13 cellular contexts compared by ENCODE assay signal in the genomic region with DNA sequence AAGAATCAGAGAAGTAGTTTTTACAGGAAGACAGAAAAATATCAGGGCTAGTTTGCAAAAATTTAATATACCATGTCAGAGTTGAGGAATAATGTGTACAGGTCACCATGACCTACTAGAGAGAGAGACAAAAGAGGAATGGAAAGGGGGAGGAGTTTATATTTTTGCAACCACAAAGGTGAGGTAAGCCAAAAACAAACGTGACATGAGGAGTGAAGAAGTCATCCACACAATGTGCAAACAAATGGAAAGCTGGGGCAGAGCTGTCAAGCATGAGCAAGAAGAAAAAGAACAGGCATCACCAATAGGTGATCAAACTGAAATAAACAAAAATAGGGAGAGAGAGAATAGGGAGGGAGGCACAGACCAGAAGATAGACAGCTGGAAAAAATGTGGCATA. TPM values are rescaled to one million over a fixed set of nuclear protein-coding genes. Genes with fewer than 3 reads are reported as not detected.
DNase-seq lines count a peak whose midpoint lies in the region; ATAC-seq, FAIRE-seq and TF ChIP-seq lines count a peak whose summit lies in the region.
"Had no signal": no experiment of that assay in that cellular context is flagged by ENCODE, and none has a peak within 500 bp of the region (broad histone marks: within the 10 kb centered on the region; RNA-seq: fewer than 3 reads in every experiment).

No MANE protein-coding gene starts in this region.

- H3K27ac ChIP-seq in CD4-positive, alpha-beta memory T cell (ENCODE audit: low read depth, low read length) = no peak overlapping the region
- H3K27ac ChIP-seq in hepatocyte (peak overlapping the region; percentile 57), substantia nigra (ENCODE audit: low read depth, low read length, poor library complexity, severe bottlenecking) (no peak overlapping the region)
- H3K27ac ChIP-seq: C4-2B had no signal

- peak in 1 of 5 donors; percentile 44 for DNase-seq in CD4-positive, alpha-beta memory T cell
- peak; percentile 44 for DNase-seq in RPMI8226
- DNase-seq in hepatocyte (ENCODE audit: low spot score) = no peak
- no peak for DNase-seq in urothelium cell line (ENCODE audit: low spot score)
- no peak for DNase-seq in NK-92 (lab: John Stamatoyannopoulos, UW; ENCODE audit: unreplicated experiment)
- DNase-seq in HTR-8/SVneo (ENCODE audit: insufficient read length, low spot score) = no peak
- no peak for DNase-seq in substantia nigra (lab: John Stamatoyannopoulos, UW)
- DNase-seq: activated CD8-positive, alpha-beta memory T cell treated with anti-CD3 and anti-CD28 coated beads, Interleukin-2, amount 10 ng/mL, durations not matched to agents 7 days and 5 days; NCI-H2081 treated with DMSO at 0.1 percent for 48 hours; occipital lobe; stimulated activated CD4-positive, alpha-beta T cell treated with anti-CD3 and anti-CD28 coated beads, Interleukin-4, amount 100 ng/mL, for 1 hour had no signal

- WGBS in hepatocyte (ENCODE audit: low lambda C conversion rate, missing lambda C conversion rate) = 53% methylated on average over 1 of the region's 1 CpG

- H3K4me1 ChIP-seq in CD4-positive, alpha-beta memory T cell (ENCODE audit: insufficient read depth, low read length) = peaks cover 37% of the 10 kb centered on the region
- H3K4me1 ChIP-seq in hepatocyte (ENCODE audit: insufficient read depth) = peaks cover 10% of the 10 kb centered on the region

- FAIRE-seq in urothelium cell line (lab: Jason Lieb, UNC) (no peak), HTR-8/SVneo (lab: Jason Lieb, UNC) (no peak)

- H3K4me3 Mint-ChIP-seq in CD4-positive, alpha-beta memory T cell = peak overlapping the region in 7 of 8 donors; percentile 6 to 73 (median 57)
- H3K4me3 Mint-ChIP-seq: activated CD8-positive, alpha-beta memory T cell treated with anti-CD3 and anti-CD28 coated beads, Interleukin-2, amount 10 ng/mL, durations not matched to agents 7 days and 5 days had no signal

- CTCF ChIA-PET in CD4-positive, alpha-beta memory T cell (lab: Charles Lee; ENCODE audit: partially characterized antibody) = interaction anchor here (0.9 kb wide), 1 partner anchor 20 kb away, joined by 3 read pairs; no protein-coding TSS in a partner anchor

- peaks cover 19% of the 10 kb centered on the region for H4K20me1 ChIP-seq in hepatocyte (ENCODE audit: insufficient read depth, poor library complexity, severe bottlenecking)

- H3K9me3 ChIP-seq in CD4-positive, alpha-beta memory T cell (ENCODE audit: control insufficient read depth in 1 of 2, low read length in 2 of 2) = no peaks in the 10 kb centered on the region
- no peaks in the 10 kb centered on the region for H3K9me3 ChIP-seq in hepatocyte (ENCODE audit: low read depth)

- peak overlapping the region in 6 of 7 donors; percentile 1 to 71 (median 40) for H3K27ac Mint-ChIP-seq in CD4-positive, alpha-beta memory T cell
- H3K27ac Mint-ChIP-seq: activated CD8-positive, alpha-beta memory T cell treated with anti-CD3 and anti-CD28 coated beads, Interleukin-2, amount 10 ng/mL, durations not matched to agents 7 days and 5 days had no signal

- peaks cover 16 to 29% of the 10 kb centered on the region in 2 donors for H3K36me3 Mint-ChIP-seq in CD4-positive, alpha-beta memory T cell

- H3K9me3 Mint-ChIP-seq in CD4-positive, alpha-beta memory T cell = peaks cover 0 to 1% (median 0%) of the 10 kb centered on the region in 8 donors

- no peak overlapping the region for H3K4me2 ChIP-seq in hepatocyte

- H3K4me1 Mint-ChIP-seq in CD4-positive, alpha-beta memory T cell = peaks cover 42 to 68% (median 51%) of the 10 kb centered on the region in 4 donors

- H3K4me3 ChIP-seq in CD4-positive, alpha-beta memory T cell (ENCODE audit: low read length in 2 of 2) = no peak overlapping the region
- H3K4me3 ChIP-seq in hepatocyte = no peak overlapping the region

- H3K36me3 ChIP-seq in CD4-positive, alpha-beta memory T cell (ENCODE audit: insufficient read depth, low read length) = no peaks in the 10 kb centered on the region
- H3K36me3 ChIP-seq in hepatocyte (replicated peaks; ENCODE audit: insufficient read depth, low read depth) = no peaks in the 10 kb centered on the region

- no peaks in the 10 kb centered on the region for H3K9me2 ChIP-seq in hepatocyte (replicated peaks; ENCODE audit: insufficient read depth)

- POLR2A ChIA-PET in CD4-positive, alpha-beta memory T cell (lab: Charles Lee; ENCODE audit: partially characterized antibody) = interaction anchor here (0.6 kb wide), 1 partner anchor 21 kb away, joined by 3 read pairs; no protein-coding TSS in a partner anchor

- TF ChIP-seq CTCF in hepatocyte (IDR thresholded peaks at IDR 0.05; ENCODE audit: poor library complexity) = no peak

- H2AFZ ChIP-seq in hepatocyte = no peak overlapping the region

- no peaks in the 10 kb centered on the region for H3K27me3 ChIP-seq in CD4-positive, alpha-beta memory T cell (ENCODE audit: insufficient read depth, low read length)
- H3K27me3 ChIP-seq in hepatocyte = no peaks in the 10 kb centered on the region

- peaks cover 92% of the 10 kb centered on the region for H3K79me2 ChIP-seq in hepatocyte

- intact Hi-C loops in CD4-positive, alpha-beta memory T cell (cut with micrococcal nuclease) = no loop called here

- ATAC-seq in GM18867 (IDR thresholded peaks at IDR 0.05; ENCODE audit: unreplicated experiment) = peak; percentile 49
- ATAC-seq: activated CD8-positive, alpha-beta memory T cell treated with anti-CD3 and anti-CD28 coated beads, Interleukin-2, amount 10 ng/mL, durations not matched to agents 7 days and 5 days had no signal

- H3K27me3 Mint-ChIP-seq in CD4-positive, alpha-beta memory T cell = no peaks in the 10 kb centered on the region
- H3K27me3 Mint-ChIP-seq: activated CD8-positive, alpha-beta memory T cell treated with anti-CD3 and anti-CD28 coated beads, Interleukin-2, amount 10 ng/mL, durations not matched to agents 7 days and 5 days had no signal

RNA-seq across cellular contexts. Expression of gene RARS2, which starts 15.6 kb away (rescaled TPM):
- total RNA-seq in CD4-positive, alpha-beta memory T cell = 10 to 100 TPM; 38.8 to 39.3 TPM
- 10 to 100 TPM; 34.7 to 38.4 TPM for polyA plus RNA-seq in CD4-positive, alpha-beta memory T cell
- total RNA-seq in hepatocyte = 53.2 and 55.7 TPM in 2 replicates
- polyA plus RNA-seq in hepatocyte = 64.2 and 75.0 TPM in 2 replicates

RNA-seq across cellular contexts. Expression of gene ORC3, which starts 15.7 kb away (rescaled TPM):
- 10 to 100 TPM; 30.4 to 30.7 TPM for total RNA-seq in CD4-positive, alpha-beta memory T cell
- 10 to 100 TPM; 37.6 to 41.9 TPM for polyA plus RNA-seq in CD4-positive, alpha-beta memory T cell
- total RNA-seq in hepatocyte = 24.2 and 27.5 TPM in 2 replicates
- 19.6 and 20.9 TPM in 2 replicates for polyA plus RNA-seq in hepatocyte
